14 cellular contexts compared by ENCODE assay signal in the genomic region with DNA sequence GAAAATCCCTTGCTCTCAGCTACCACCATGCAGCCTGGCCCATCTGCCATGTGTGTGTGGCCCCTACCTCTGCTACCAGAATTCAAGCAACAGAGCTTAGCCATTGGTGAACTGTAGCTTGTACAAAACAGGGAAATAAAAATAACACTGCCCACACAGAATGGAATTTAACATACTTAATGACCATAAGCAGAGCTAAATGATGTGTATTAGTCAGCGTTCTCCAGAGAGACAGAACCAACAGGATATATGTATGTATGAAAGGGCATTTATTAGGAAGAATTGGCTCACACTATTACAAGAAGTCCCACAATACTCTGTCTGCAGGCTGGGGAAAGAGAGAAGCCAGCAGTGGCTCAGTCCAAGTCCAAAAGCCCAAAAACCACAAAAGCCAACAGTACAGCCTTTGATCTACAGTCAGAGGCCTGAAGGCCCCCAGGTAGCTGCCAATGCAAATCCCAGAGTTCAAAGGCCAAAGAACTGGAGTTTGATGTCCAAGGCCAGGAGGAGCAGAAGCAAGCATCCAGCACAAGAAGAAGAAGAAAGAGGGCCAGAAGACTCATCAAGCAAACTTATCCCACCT.
DNase-seq lines count a peak whose midpoint lies in the region; ATAC-seq and TF ChIP-seq lines count a peak whose summit lies in the region.
"Had no signal": no experiment of that assay in that cellular context is flagged by ENCODE, and none has a peak within 500 bp of the region (broad histone marks: within the 10 kb centered on the region; RNA-seq: fewer than 3 reads in every experiment).

No MANE protein-coding gene starts in this region.

- peaks cover 38% of the 10 kb centered on the region for H3K4me1 Mint-ChIP-seq in Caco-2 (ENCODE audit: low read depth, unreplicated experiment)
- H3K4me1 Mint-ChIP-seq in endothelial cell (ENCODE audit: unreplicated experiment): no peaks in the 10 kb centered on the region

- no peak overlapping the region for H3K4me3 Mint-ChIP-seq in Caco-2 (ENCODE audit: unreplicated experiment)
- no peak overlapping the region for H3K4me3 Mint-ChIP-seq in endothelial cell (ENCODE audit: unreplicated experiment)

- H3K36me3 ChIP-seq in Caco-2 (ENCODE audit: control insufficient read depth, insufficient read depth, low read length) (no peaks in the 10 kb centered on the region), MG63 (no peaks in the 10 kb centered on the region), adrenal gland (replicated peaks in 1 of 2) (no peaks in the 10 kb centered on the region)
- H3K36me3 ChIP-seq: BLaER1 treated with 17β-estradiol and CSF1 and Interleukin-3, amounts not matched to agents 10 nM and 100 nM had no signal

- 83 to 93% (median 90%) methylated on average over 1 of the region's 1 CpG for WGBS in adrenal gland, 4 donors

- H3K27ac ChIP-seq in adrenal gland: no peak overlapping the region
- H3K27ac ChIP-seq: BLaER1 treated with 17β-estradiol and CSF1 and Interleukin-3, amounts not matched to agents 10 nM and 100 nM had no signal

- CTCF ChIA-PET in Caco-2 (lab: Charles Lee): no interaction called here

- TF ChIP-seq CTCF in Caco-2 (IDR thresholded peaks at IDR 0.05; ENCODE audit: insufficient read depth in 1 of 2, low read depth in 1 of 2, low read length in 1 of 2, severe bottlenecking in 1 of 2, unreplicated experiment in 1 of 2) (no peak), epithelial cell of proximal tubule (conservative IDR thresholded peaks at IDR 0.05; ENCODE audit: low read depth, low read length) (no peak), endothelial cell (IDR thresholded peaks at IDR 0.05; ENCODE audit: unreplicated experiment) (no peak), adrenal gland (IDR thresholded peaks at IDR 0.05) (no peak)

- DNase-seq in Caco-2: peak in 1 of 2 experiments; percentile 21
- peak; percentile 61 for DNase-seq in MG63
- DNase-seq in epithelial cell of proximal tubule (ENCODE audit: low read depth): peak; percentile 12
- DNase-seq in myocyte (ENCODE audit: low read depth): peak; percentile 7
- no peak for DNase-seq in endothelial cell (ENCODE audit: low spot score)
- no peak for DNase-seq in H4 (ENCODE audit: low spot score)
- DNase-seq in adrenal gland: no peak
- DNase-seq: 8988T, NCI-H187 treated with DMSO at 0.1 percent for 48 hours, NCI-H2171, NCI-H774, Right ventricle myocardium superior had no signal

- no peak for TF ChIP-seq POLR2A in adrenal gland (IDR thresholded peaks at IDR 0.05)

- ATAC-seq in HG02981 (IDR thresholded peaks at IDR 0.05; ENCODE audit: unreplicated experiment): no peak

- H3K9me3 ChIP-seq in Caco-2 (0 out of 2 replicates have a peak, but pooled peaks cover 3% of the 10 kb centered on the region), MG63 (peaks cover 3% of the 10 kb centered on the region; the same call in 1 of the 2 replicates), adrenal gland (replicated peaks in 1 of 3) (no peaks in the 10 kb centered on the region)
- H3K9me3 ChIP-seq: BLaER1 treated with 17β-estradiol and CSF1 and Interleukin-3, amounts not matched to agents 10 nM and 100 nM had no signal

- peaks cover 6% of the 10 kb centered on the region for H3K36me3 Mint-ChIP-seq in Caco-2 (ENCODE audit: insufficient read depth, unreplicated experiment)
- no peaks in the 10 kb centered on the region for H3K36me3 Mint-ChIP-seq in endothelial cell (ENCODE audit: low read depth, unreplicated experiment)

- intact Hi-C loops in Caco-2 (cut with micrococcal nuclease; ENCODE audit: unreplicated experiment): loop anchor here (2.0 kb wide), 1 partner anchor 69 kb away; no protein-coding TSS in a partner anchor
- intact Hi-C loops in adrenal gland (cut with DNase I): no loop called here

- POLR2A ChIA-PET in Caco-2 (lab: Charles Lee): no interaction called here

- H3K9me3 Mint-ChIP-seq in Caco-2 (ENCODE audit: unreplicated experiment): peaks cover 12% of the 10 kb centered on the region
- H3K9me3 Mint-ChIP-seq in endothelial cell (ENCODE audit: unreplicated experiment): no peaks in the 10 kb centered on the region

- H3K27me3 ChIP-seq in Caco-2 (replicated peaks; ENCODE audit: control insufficient read depth, insufficient read depth, low read length) (no peaks in the 10 kb centered on the region), MG63 (no peaks in the 10 kb centered on the region), adrenal gland (no peaks in the 10 kb centered on the region)
- H3K27me3 ChIP-seq: BLaER1 treated with 17β-estradiol and CSF1 and Interleukin-3, amounts not matched to agents 10 nM and 100 nM had no signal

- peak overlapping the region; percentile 53 for H3K27ac Mint-ChIP-seq in Caco-2 (ENCODE audit: unreplicated experiment)
- H3K27ac Mint-ChIP-seq in endothelial cell (ENCODE audit: unreplicated experiment): no peak overlapping the region

- no peaks in the 10 kb centered on the region for H3K27me3 Mint-ChIP-seq in Caco-2 (ENCODE audit: insufficient read depth, unreplicated experiment)
- peaks cover 4% of the 10 kb centered on the region for H3K27me3 Mint-ChIP-seq in endothelial cell (ENCODE audit: unreplicated experiment)

- BruUV-seq in Caco-2 (replicated peaks; lab: Mats Ljungman, UMichigan): no TSS peak

- peaks cover 45% of the 10 kb centered on the region for H3K4me1 ChIP-seq in Caco-2
- H3K4me1 ChIP-seq in adrenal gland (replicated peaks in 1 of 2): no peaks in the 10 kb centered on the region
- H3K4me1 ChIP-seq: BLaER1 treated with 17β-estradiol and CSF1 and Interleukin-3, amounts not matched to agents 10 nM and 100 nM had no signal

- H3K4me3 ChIP-seq in Caco-2 (ENCODE audit: low read depth, low read length): no peak overlapping the region
- no peak overlapping the region for H3K4me3 ChIP-seq in MG63
- H3K4me3 ChIP-seq in epithelial cell of proximal tubule (ENCODE audit: low read depth, low read length): no peak overlapping the region
- H3K4me3 ChIP-seq in adrenal gland: no peak overlapping the region
- H3K4me3 ChIP-seq: BLaER1 treated with 17β-estradiol and CSF1 and Interleukin-3, amounts not matched to agents 10 nM and 100 nM had no signal

Comparison
In these comparisons a context has a peak if more than half of its experiments do, and no peak if none do; other contexts are left out.
1. DNase-seq: peak in MG63 (single experiment), epithelial cell of proximal tubule (single experiment) and myocyte (single experiment); none in endothelial cell (single experiment), H4 (single experiment) and adrenal gland (0 of 7).